Comparison of ENCODE assay signal across 8 cellular contexts in the genomic region with DNA sequence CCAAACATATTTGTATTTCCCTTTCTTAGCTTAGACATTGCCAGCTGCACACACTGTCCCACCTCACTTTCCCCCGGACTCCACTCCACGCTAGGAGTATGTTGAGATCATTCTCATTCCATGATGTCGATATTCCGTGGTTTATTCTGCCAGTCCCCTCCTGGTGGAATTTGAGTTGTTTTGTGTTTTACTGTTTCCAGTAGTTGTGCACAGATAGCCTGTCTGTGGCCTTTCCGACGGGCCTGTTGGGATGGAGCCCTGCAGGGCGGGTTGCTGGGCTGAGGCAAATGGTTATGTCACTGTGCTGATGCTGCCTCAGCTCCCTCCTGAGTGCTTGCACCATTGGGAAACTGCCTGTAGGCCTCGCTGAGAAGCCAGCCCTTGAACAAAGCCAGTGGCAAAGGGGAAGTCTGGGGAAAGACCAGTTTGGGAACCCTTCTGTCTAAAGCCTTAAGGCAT. TPM values are rescaled to one million over a fixed set of nuclear protein-coding genes. Genes with fewer than 3 reads are reported as not detected.
A peak's percentile ranks its signal among the peaks of the same experiment; 100 is the strongest.
DNase-seq lines count a peak whose midpoint lies in the region; ATAC-seq and TF ChIP-seq lines count a peak whose summit lies in the region.

No MANE protein-coding gene starts in this region.

- H3K9ac ChIP-seq in Loucy (ENCODE audit: low read depth, low read length, poor library complexity, severe bottlenecking) (peak overlapping the region; percentile 53), smooth muscle cell (ENCODE audit: low read depth) (peak overlapping the region; percentile 28)

- H3K79me2 ChIP-seq in Loucy (ENCODE audit: insufficient read depth, low read length) (peaks cover 96% of the 10 kb centered on the region), smooth muscle cell (ENCODE audit: low read depth) (peaks cover 82% of the 10 kb centered on the region)

- peak in 6 of 7 donors; percentile 48 to 81 (median 66) for DNase-seq in adrenal gland
- DNase-seq in left ventricle myocardium superior, result peak; percentile 69
- DNase-seq in smooth muscle cell (lab: John Stamatoyannopoulos, UW; ENCODE audit: unreplicated experiment), result no peak
- no peak for DNase-seq in NCI-H1417 treated with DMSO at 0.1 percent for 48 hours (lab: John Stamatoyannopoulos, UW)
- DNase-seq in LoVo (ENCODE audit: low spot score), result no peak

- H4K20me1 ChIP-seq in Loucy (ENCODE audit: insufficient read depth, low read length, poor library complexity, severe bottlenecking) (peaks cover 72% of the 10 kb centered on the region), smooth muscle cell (ENCODE audit: low read depth) (peaks cover 97% of the 10 kb centered on the region)

- no peak overlapping the region for H2AFZ ChIP-seq in Loucy (ENCODE audit: low read length)
- H2AFZ ChIP-seq in smooth muscle cell (ENCODE audit: low read depth), result no peak overlapping the region

- TF ChIP-seq POLR2A in adrenal gland (IDR thresholded peaks at IDR 0.05), result no peak

- intact Hi-C loops in adrenal gland (cut with DNase I) (no loop called here), left ventricle myocardium superior (cut with micrococcal nuclease) (no loop called here)

- no peaks in the 10 kb centered on the region for H3F3A ChIP-seq in Loucy (ENCODE audit: low read depth)
- H3F3A ChIP-seq in smooth muscle cell (ENCODE audit: low read depth), result peaks cover 11% of the 10 kb centered on the region

- H3K9me2 ChIP-seq in Loucy (replicated peaks; ENCODE audit: low read depth, low read length), result no peaks in the 10 kb centered on the region

- H3K36me3 ChIP-seq in Loucy (ENCODE audit: insufficient read depth, low read length) (no peaks in the 10 kb centered on the region), adrenal gland (replicated peaks in 1 of 2) (no peaks in the 10 kb centered on the region), smooth muscle cell (ENCODE audit: low read depth) (no peaks in the 10 kb centered on the region)

- TF ChIP-seq CTCF in Loucy (conservative IDR thresholded peaks at IDR 0.05; ENCODE audit: low read length), result no peak
- TF ChIP-seq CTCF in adrenal gland (IDR thresholded peaks at IDR 0.05), result peak in 2 of 6 experiments; percentile 10 to 25
- TF ChIP-seq CTCF in smooth muscle cell (IDR thresholded peaks at IDR 0.05; ENCODE audit: borderline replicate concordance, insufficient read depth, poor library complexity, severe bottlenecking), result no peak

- H3K27ac ChIP-seq in adrenal gland, result peak overlapping the region in 4 of 5 donors; percentile 30 to 74 (median 56)
- H3K27ac ChIP-seq in smooth muscle cell (ENCODE audit: low read depth), result peak overlapping the region; percentile 78

- ATAC-seq in left ventricle myocardium superior, result peak; percentile 77
- no peak for ATAC-seq in GM19455 (IDR thresholded peaks at IDR 0.05; ENCODE audit: unreplicated experiment)
- no peak for ATAC-seq in HG03039 (IDR thresholded peaks at IDR 0.05; ENCODE audit: unreplicated experiment)

- H3K27me3 ChIP-seq in Loucy (ENCODE audit: insufficient read depth, low read length, poor library complexity, severe bottlenecking) (no peaks in the 10 kb centered on the region), adrenal gland (no peaks in the 10 kb centered on the region), smooth muscle cell (ENCODE audit: low read depth) (no peaks in the 10 kb centered on the region)

- H3K4me3 ChIP-seq in Loucy (ENCODE audit: low read length, poor library complexity, severe bottlenecking), result no peak overlapping the region
- H3K4me3 ChIP-seq in adrenal gland, result no peak overlapping the region
- no peak overlapping the region for H3K4me3 ChIP-seq in smooth muscle cell

- peak overlapping the region; percentile 65 for H3K4me2 ChIP-seq in Loucy (ENCODE audit: low read depth, low read length, poor library complexity, severe bottlenecking)
- peak overlapping the region; percentile 55 for H3K4me2 ChIP-seq in smooth muscle cell

- 53 to 75% (median 59%) methylated on average over 7 to 8 of the region's 8 CpGs for WGBS in adrenal gland, 4 donors
- 19% methylated on average over 8 of the region's 8 CpGs for WGBS in smooth muscle cell (ENCODE audit: low lambda C conversion rate)

- no peaks in the 10 kb centered on the region for H3K9me3 ChIP-seq in Loucy (ENCODE audit: insufficient read depth, low read depth, low read length)
- no peaks in the 10 kb centered on the region for H3K9me3 ChIP-seq in adrenal gland (replicated peaks in 1 of 3)
- H3K9me3 ChIP-seq in smooth muscle cell (replicated peaks; ENCODE audit: low read depth), result no peaks in the 10 kb centered on the region

- H3K4me1 ChIP-seq in Loucy (ENCODE audit: insufficient read depth, low read length, poor library complexity, severe bottlenecking) (peaks cover 42% of the 10 kb centered on the region), adrenal gland (replicated peaks in 1 of 2) (peaks cover 18 to 38% of the 10 kb centered on the region in 2 donors), smooth muscle cell (ENCODE audit: low read depth) (peaks cover 17% of the 10 kb centered on the region)

RNA-seq across cellular contexts. Expression of a gene that starts 12.8 kb away (rescaled TPM):
- total RNA-seq in adrenal gland (10 to 100 TPM; 17.6 to 34.3 (median 27.4) TPM), left ventricle myocardium superior (17.5 TPM), smooth muscle cell (16.9 and 24.6 TPM in 2 replicates)
- polyA plus RNA-seq in adrenal gland (10 to 100 TPM in 1 of 3 donors, 1 to 10 TPM in 2; 5.2 to 24.5 (median 9.3) TPM), smooth muscle cell (7.9 and 12.3 TPM in 2 replicates)

Comparison
In these comparisons a context has a peak if more than half of its experiments do, and no peak if none do; other contexts are left out.
1. DNase-seq: peak in adrenal gland (6 of 7) and left ventricle myocardium superior (single experiment); none in smooth muscle cell (single experiment), NCI-H1417 treated with DMSO at 0.1 percent for 48 hours (single experiment) and LoVo (single experiment).